9 cellular contexts compared by ENCODE assay signal in genomic region chr1:46488343-46489168, GRCh38. TPM values are rescaled to one million over a fixed set of nuclear protein-coding genes. Genes with fewer than 3 reads are reported as not detected.
DNase-seq lines count a peak whose midpoint lies in the region; ATAC-seq and TF ChIP-seq lines count a peak whose summit lies in the region.
"Had no signal": no experiment of that assay in that cellular context is flagged by ENCODE, and none has a peak within 500 bp of the region (broad histone marks: within the 10 kb centered on the region; RNA-seq: fewer than 3 reads in every experiment).

No MANE protein-coding gene starts in this region.

- H3K4me3 Mint-ChIP-seq in naive thymus-derived CD4-positive, alpha-beta T cell = peak overlapping the region; percentile 38 to 90 (median 80)

- H3K9me3 ChIP-seq in MM.1S (replicated peaks; ENCODE audit: insufficient read depth, low read length) (no peaks in the 10 kb centered on the region), mammary epithelial cell (replicated peaks; ENCODE audit: insufficient read depth, low read length) (no peaks in the 10 kb centered on the region)
- no peaks in the 10 kb centered on the region for H3K9me3 ChIP-seq in naive thymus-derived CD4-positive, alpha-beta T cell (ENCODE audit: control insufficient read depth in 2 of 3, low read length in 3 of 3)

- no TSS peak for BruUV-seq in mammary epithelial cell (replicated peaks; lab: Mats Ljungman, UMichigan)

- H3K4me2 ChIP-seq in MM.1S (ENCODE audit: low read depth, low read length) (peak overlapping the region; percentile 75; the same call in 1 of the 2 replicates), mammary epithelial cell (ENCODE audit: insufficient read depth, low read depth, low read length) (peak overlapping the region; percentile 82)

- H2AFZ ChIP-seq in MM.1S (ENCODE audit: low read length) = no peak overlapping the region
- H2AFZ ChIP-seq in mammary epithelial cell (ENCODE audit: low read depth, low read length) = no peak overlapping the region

- intact Hi-C loops in mammary epithelial cell (cut with micrococcal nuclease) = no loop called here
- intact Hi-C loops in naive thymus-derived CD4-positive, alpha-beta T cell (cut with micrococcal nuclease) = no loop called here

- POLR2A ChIA-PET in naive thymus-derived CD4-positive, alpha-beta T cell (lab: Charles Lee) = no interaction called here

- no peak overlapping the region for H3K9ac ChIP-seq in MM.1S (ENCODE audit: low read length)
- H3K9ac ChIP-seq in mammary epithelial cell (ENCODE audit: insufficient read depth, low read length) = no peak overlapping the region

- H3K9me3 Mint-ChIP-seq in naive thymus-derived CD4-positive, alpha-beta T cell = peaks cover 0 to 3% (median 0%) of the 10 kb centered on the region in 11 donors

- H3K27me3 ChIP-seq in MM.1S (replicated peaks; ENCODE audit: insufficient read depth, low read length) = peaks cover 86% of the 10 kb centered on the region
- peaks cover 57% of the 10 kb centered on the region for H3K27me3 ChIP-seq in mammary epithelial cell (ENCODE audit: insufficient read depth, low read length)
- peaks cover 6 to 15% of the 10 kb centered on the region in 2 donors for H3K27me3 ChIP-seq in naive thymus-derived CD4-positive, alpha-beta T cell (ENCODE audit: control insufficient read depth in 2 of 2, insufficient read depth in 2 of 2, low read length in 2 of 2)

- TF ChIP-seq CTCF in MM.1S (IDR thresholded peaks at IDR 0.05; ENCODE audit: low read length) (no peak), mammary epithelial cell (conservative IDR thresholded peaks at IDR 0.05 in 1 of 2, IDR thresholded peaks at IDR 0.05 in 1 of 2; ENCODE audit: extremely low read depth in 1 of 2, insufficient read depth in 1 of 2, low read depth in 1 of 2, low read length in 2 of 2) (no peak)

- H4K20me1 ChIP-seq in MM.1S (ENCODE audit: insufficient read depth, low read length) (no peaks in the 10 kb centered on the region), mammary epithelial cell (ENCODE audit: insufficient read depth, low read length) (no peaks in the 10 kb centered on the region)

- CTCF ChIA-PET in mammary epithelial cell (lab: Charles Lee; ENCODE audit: low non-redundant PET) = no interaction called here
- CTCF ChIA-PET in naive thymus-derived CD4-positive, alpha-beta T cell (lab: Charles Lee) = no interaction called here

- ATAC-seq in naive thymus-derived CD4-positive, alpha-beta T cell = peak; percentile 34
- ATAC-seq in GM18519 (IDR thresholded peaks at IDR 0.05; ENCODE audit: low FRiP score, unreplicated experiment) = no peak

- H3K4me1 Mint-ChIP-seq in naive thymus-derived CD4-positive, alpha-beta T cell = peaks cover 0 to 27% (median 20%) of the 10 kb centered on the region in 7 donors

- no peaks in the 10 kb centered on the region for H3K9me2 ChIP-seq in MM.1S (replicated peaks; ENCODE audit: insufficient read depth, low read length)

- peaks cover 65 to 93% (median 80%) of the 10 kb centered on the region in 5 donors for H3K27me3 Mint-ChIP-seq in naive thymus-derived CD4-positive, alpha-beta T cell

- WGBS in mammary epithelial cell (ENCODE audit: low coverage, missing lambda C conversion rate) = 31% methylated on average over 16 of the region's 24 CpGs

- H3K36me3 Mint-ChIP-seq in naive thymus-derived CD4-positive, alpha-beta T cell = peaks cover 0 to 3% (median 0%) of the 10 kb centered on the region in 5 donors

- DNase-seq in DMS53 (lab: John Stamatoyannopoulos, UW) (peak; percentile 68), DMS53 treated with DMSO at 0.1 percent for 48 hours (lab: John Stamatoyannopoulos, UW; ENCODE audit: unreplicated experiment) (no peak), MM.1S (no peak), mammary epithelial cell (peak; percentile 45), 8988T (no peak)
- DNase-seq in naive thymus-derived CD4-positive, alpha-beta T cell = no peak
- DNase-seq in stimulated activated naive CD4-positive, alpha-beta T cell (lab: John Stamatoyannopoulos, UW) = no peak

- no peaks in the 10 kb centered on the region for H3K4me1 ChIP-seq in MM.1S (ENCODE audit: low read length)
- H3K4me1 ChIP-seq in mammary epithelial cell (ENCODE audit: insufficient read depth, low read length) = peaks cover 12% of the 10 kb centered on the region
- H3K4me1 ChIP-seq in naive thymus-derived CD4-positive, alpha-beta T cell (ENCODE audit: control insufficient read depth in 2 of 2, insufficient read depth in 2 of 2, low read length in 2 of 2) = no peaks in the 10 kb centered on the region

- no peaks in the 10 kb centered on the region for H3K36me3 ChIP-seq in MM.1S (replicated peaks; ENCODE audit: insufficient read depth, low read length)
- H3K36me3 ChIP-seq in mammary epithelial cell (ENCODE audit: insufficient read depth, low read length) = no peaks in the 10 kb centered on the region
- H3K36me3 ChIP-seq in naive thymus-derived CD4-positive, alpha-beta T cell (ENCODE audit: control insufficient read depth in 2 of 3, insufficient read depth in 3 of 3, low read length in 3 of 3) = no peaks in the 10 kb centered on the region

- H3K27ac Mint-ChIP-seq in naive thymus-derived CD4-positive, alpha-beta T cell = no peak overlapping the region

- no peak overlapping the region for H3K4me3 ChIP-seq in MM.1S (ENCODE audit: low read length)
- no peak overlapping the region for H3K4me3 ChIP-seq in mammary epithelial cell (replicated peaks in 1 of 3; ENCODE audit: insufficient read depth in 1 of 3, low read depth in 2 of 3, low read length in 3 of 3)
- H3K4me3 ChIP-seq in naive thymus-derived CD4-positive, alpha-beta T cell (ENCODE audit: low read length) = no peak overlapping the region

- H3K27ac ChIP-seq in MM.1S (ENCODE audit: low read length) (no peak overlapping the region), mammary epithelial cell (ENCODE audit: insufficient read depth, low read depth, low read length) (no peak overlapping the region)
- no peak overlapping the region for H3K27ac ChIP-seq in naive thymus-derived CD4-positive, alpha-beta T cell (ENCODE audit: low read depth, low read length)
- H3K27ac ChIP-seq: 22Rv1 had no signal

- in situ Hi-C loops in mammary epithelial cell (cut with MboI; ENCODE audit: low sequenced_read_pairs in 2 of 2) = no loop called here

- dilution Hi-C loops in mammary epithelial cell (cut with HindIII; ENCODE audit: low sequenced_read_pairs) = no loop called here

- no peaks in the 10 kb centered on the region for H3K79me2 ChIP-seq in MM.1S (ENCODE audit: low read length)
- no peaks in the 10 kb centered on the region for H3K79me2 ChIP-seq in mammary epithelial cell (ENCODE audit: insufficient read depth, low read length)

- H3F3A ChIP-seq in MM.1S (ENCODE audit: insufficient read depth, low read length) = no peaks in the 10 kb centered on the region

RNA-seq across cellular contexts. Expression of gene DMBX1, which starts 1.1 kb away (rescaled TPM):
- total RNA-seq in mammary epithelial cell = not detected
- not detected for polyA plus RNA-seq in mammary epithelial cell
- not detected for polyA minus RNA-seq in mammary epithelial cell
- not detected for total RNA-seq in naive thymus-derived CD4-positive, alpha-beta T cell
- polyA plus RNA-seq in naive thymus-derived CD4-positive, alpha-beta T cell = not detected

Comparison
In these comparisons a context has a peak if more than half of its experiments do, and no peak if none do; other contexts are left out.
1. DNase-seq: peak in DMS53 (single experiment) and mammary epithelial cell (single experiment); none in DMS53 treated with DMSO at 0.1 percent for 48 hours (single experiment), MM.1S (single experiment), naive thymus-derived CD4-positive, alpha-beta T cell (0 of 9), 8988T (single experiment) and stimulated activated naive CD4-positive, alpha-beta T cell (0 of 6).